19 cellular contexts compared by ENCODE assay signal in genomic region chr22:24685804-24686203, GRCh38.
DNase-seq lines count a peak whose midpoint lies in the region; ATAC-seq, FAIRE-seq and TF ChIP-seq lines count a peak whose summit lies in the region.
"Had no signal": no experiment of that assay in that cellular context is flagged by ENCODE, and none has a peak within 500 bp of the region (broad histone marks: within the 10 kb centered on the region; RNA-seq: fewer than 3 reads in every experiment).

No MANE protein-coding gene starts in this region.

- TF ChIP-seq CTCF in H1 (IDR thresholded peaks at IDR 0.05; ENCODE audit: control extremely low read depth in 1 of 3, insufficient read depth in 1 of 3, low read depth in 1 of 3, low read length in 3 of 3) (no peak), kidney (IDR thresholded peaks at IDR 0.05; ENCODE audit: borderline replicate concordance, extremely low read depth, insufficient read depth) (no peak), stomach (IDR thresholded peaks at IDR 0.05) (no peak)

- no peak overlapping the region for H3K4ac ChIP-seq in H1 (replicated peaks; ENCODE audit: insufficient read length, low read depth, low read length)

- no peak overlapping the region for H2AK5ac ChIP-seq in H1 (ENCODE audit: low read depth, low read length)

- no peak overlapping the region for H3K18ac ChIP-seq in H1 (ENCODE audit: extremely low read depth, low read length)

- peak overlapping the region; percentile 67; the same call in 1 of the 2 replicates for H2AFZ ChIP-seq in H1 (ENCODE audit: low read length)

- peak in 1 of 2 experiments; percentile 69 for DNase-seq in H1 (ENCODE audit: low read depth in 1 of 2, low spot score in 2 of 2)
- peak; percentile 80 for DNase-seq in kidney
- DNase-seq in stomach = no peak
- DNase-seq in stimulated activated CD8-positive, alpha-beta memory T cell treated with anti-CD3 and anti-CD28 coated beads, Interleukin-4, amount 100 ng/mL, for 48 hours = no peak
- no peak for DNase-seq in LoVo (ENCODE audit: low spot score)
- DNase-seq in activated naive CD4-positive, alpha-beta T cell (lab: John Stamatoyannopoulos, UW) = no peak
- DNase-seq: activated CD4-positive, alpha-beta memory T cell treated with anti-CD3 and anti-CD28 coated beads for 36 hours; mucosa of descending colon; NCI-H187 treated with DMSO at 0.1 percent for 48 hours; NCI-H774; SHP77; stimulated activated CD4-positive, alpha-beta T cell treated with anti-CD3 and anti-CD28 coated beads, Interleukin-4, amount 100 ng/mL, for 4 hours; stimulated activated naive B cell treated with anti-CD40 and anti-IgM and Interleukin-4, amounts not matched to agents 10 μg/mL and 1 μg/mL and 100 μg/mL, for 72 hours had no signal

- peak overlapping the region; percentile 27 for H4K91ac ChIP-seq in H1 (replicated peaks; ENCODE audit: insufficient read length, low read length)

- H3K14ac ChIP-seq in H1 (ENCODE audit: insufficient read length) = no peak overlapping the region

- peak overlapping the region; percentile 19 to 42; a peak in 2 of 4 replicates for H3K4me2 ChIP-seq in H1 (ENCODE audit: insufficient read depth in 1 of 2, low read depth in 2 of 2, low read length in 2 of 2)
- H3K4me2 ChIP-seq: BLaER1 treated with 17β-estradiol and CSF1 and Interleukin-3, amounts not matched to agents 10 nM and 100 nM had no signal

- peak overlapping the region; percentile 80; the same call in 1 of the 2 replicates for H4K8ac ChIP-seq in H1 (ENCODE audit: extremely low read depth, insufficient read depth, low read length)

- TF ChIP-seq EP300 in H1 (IDR thresholded peaks at IDR 0.05; ENCODE audit: borderline replicate concordance in 1 of 2, low read depth in 2 of 2, low read length in 2 of 2) = no peak
- no peak for TF ChIP-seq EP300 in stomach (IDR thresholded peaks at IDR 0.05)

- H3K4me1 ChIP-seq in HUES6 (ENCODE audit: control insufficient read depth, insufficient read depth, low read length) (peaks cover 37% of the 10 kb centered on the region), H1 (replicated peaks in 1 of 4; ENCODE audit: control insufficient read depth in 3 of 4, insufficient read depth in 4 of 4, low read length in 3 of 4) (peaks cover 0 to 27% (median 19%) of the 10 kb centered on the region in 4 experiments; a peak in 5 of 7 replicates), kidney (ENCODE audit: control insufficient read depth in 1 of 2, insufficient read depth in 1 of 2, low read depth in 1 of 2, low read length in 2 of 2) (no peaks in the 10 kb centered on the region), stomach (peaks cover 0 to 9% (median 5%) of the 10 kb centered on the region in 4 donors)

- H2BK5ac ChIP-seq in H1 (ENCODE audit: low read depth, low read length) = no peak overlapping the region

- H3K23ac ChIP-seq in H1 (ENCODE audit: insufficient read length) = no peak overlapping the region

- H4K20me1 ChIP-seq in H1 (replicated peaks in 1 of 2; ENCODE audit: control insufficient read depth in 1 of 2, insufficient read depth in 2 of 2, low read length in 2 of 2) = no peaks in the 10 kb centered on the region
- H4K20me1 ChIP-seq: BLaER1 treated with 17β-estradiol and CSF1 and Interleukin-3, amounts not matched to agents 10 nM and 100 nM had no signal

- H3K27me3 ChIP-seq in HUES6 (ENCODE audit: control insufficient read depth, insufficient read depth, low read length) (no peaks in the 10 kb centered on the region), H1 (replicated peaks in 1 of 4; ENCODE audit: control insufficient read depth in 3 of 4, extremely low read depth in 1 of 4, insufficient read depth in 3 of 4, low read length in 3 of 4) (no peaks in the 10 kb centered on the region), stomach (peaks cover 0 to 39% (median 6%) of the 10 kb centered on the region in 3 donors)
- H3K27me3 ChIP-seq: BLaER1 treated with 17β-estradiol and CSF1 and Interleukin-3, amounts not matched to agents 10 nM and 100 nM had no signal

- no peaks in the 10 kb centered on the region for H3K23me2 ChIP-seq in H1 (ENCODE audit: low read depth, low read length)

- CTCF ChIA-PET in H1 (lab: Charles Lee; ENCODE audit: partially characterized antibody) = no interaction called here

- TF ChIP-seq RAD21 in H1 (IDR thresholded peaks at IDR 0.05 in 1 of 2, conservative IDR thresholded peaks at IDR 0.05 in 1 of 2; ENCODE audit: low read depth in 2 of 2, low read length in 2 of 2) = no peak

- H3K27ac ChIP-seq in HUES6 (ENCODE audit: low read depth, low read length) (0 out of 2 replicates have a peak overlapping the region, but pooled peaks have one; percentile 8), H1 (ENCODE audit: low read depth, low read length) (no peak overlapping the region), kidney (ENCODE audit: low read depth in 2 of 2, low read length in 2 of 2) (no peak overlapping the region), stomach (peak overlapping the region in 1 of 5 donors; percentile 36)
- H3K27ac ChIP-seq: BLaER1 treated with 17β-estradiol and CSF1 and Interleukin-3, amounts not matched to agents 10 nM and 100 nM had no signal

- intact Hi-C loops in kidney (cut with DNase I) = no loop called here
- intact Hi-C loops in stomach (cut with DNase I; ENCODE audit: low total_unique reads) = no loop called here

- H4K5ac ChIP-seq in H1 (ENCODE audit: insufficient read length, low read depth, low read length) = no peak overlapping the region

- TF ChIP-seq POLR2A in H1 (IDR thresholded peaks at IDR 0.05; ENCODE audit: control extremely low read depth in 1 of 2, low read depth in 2 of 2, low read length in 2 of 2) (no peak), stomach (IDR thresholded peaks at IDR 0.05) (no peak)

- H3K4me3 ChIP-seq in HUES6 (ENCODE audit: low read depth, low read length) (no peak overlapping the region), H1 (ENCODE audit: extremely low read depth in 1 of 4, insufficient read depth in 2 of 4, low read depth in 3 of 4, low read length in 4 of 4) (no peak overlapping the region), kidney (ENCODE audit: low read length in 2 of 2) (peak overlapping the region in 1 of 2 donors; percentile 45), stomach (peak overlapping the region; percentile 20 to 26 (median 22))
- H3K4me3 ChIP-seq: BLaER1 treated with 17β-estradiol and CSF1 and Interleukin-3, amounts not matched to agents 10 nM and 100 nM; mucosa of descending colon had no signal

- POLR2A ChIA-PET in H1 (lab: Charles Lee; ENCODE audit: partially characterized antibody) = interaction anchor here (1.3 to 1.4 kb wide), 2 partner anchors 10 to 18 kb away, joined by 3 to 6 read pairs; no protein-coding TSS in a partner anchor

- H3K36me3 ChIP-seq in HUES6 (ENCODE audit: control insufficient read depth, insufficient read depth, low read length) (no peaks in the 10 kb centered on the region), H1 (ENCODE audit: control insufficient read depth in 2 of 4, insufficient read depth in 4 of 4, low read length in 3 of 4) (no peaks in the 10 kb centered on the region), kidney (ENCODE audit: control insufficient read depth in 1 of 2, insufficient read depth in 2 of 2, low read length in 2 of 2) (no peaks in the 10 kb centered on the region), stomach (no peaks in the 10 kb centered on the region)
- H3K36me3 ChIP-seq: BLaER1 treated with 17β-estradiol and CSF1 and Interleukin-3, amounts not matched to agents 10 nM and 100 nM had no signal

- no peak overlapping the region for H2BK15ac ChIP-seq in H1 (ENCODE audit: low read length)

- H3K9me3 ChIP-seq in HUES6 (ENCODE audit: control insufficient read depth, insufficient read depth, low read depth, low read length) = no peaks in the 10 kb centered on the region
- H3K9me3 ChIP-seq in H1 (ENCODE audit: insufficient read depth in 2 of 2, low read depth in 1 of 2, low read length in 1 of 2) = no peaks in the 10 kb centered on the region
- H3K9me3 ChIP-seq in kidney (ENCODE audit: control insufficient read depth in 1 of 2, low read length in 2 of 2) = no peaks in the 10 kb centered on the region
- no peaks in the 10 kb centered on the region for H3K9me3 ChIP-seq in stomach
- H3K9me3 ChIP-seq: mucosa of descending colon had no signal

- no peak for ATAC-seq in HG03469 (IDR thresholded peaks at IDR 0.05; ENCODE audit: unreplicated experiment)
- ATAC-seq: activated T-helper 17 cell treated with anti-CD3 and anti-CD28 coated beads, Interleukin-2, amount 50 U/mL, for 72 hours; mucosa of descending colon; stimulated activated naive B cell treated with anti-CD40 and anti-IgM and Interleukin-4, amounts not matched to agents 10 μg/mL and 1 μg/mL and 100 μg/mL, for 72 hours had no signal

- H2BK12ac ChIP-seq in H1 (ENCODE audit: low read depth, low read length) = no peak overlapping the region

- no peak overlapping the region for H3K56ac ChIP-seq in H1 (replicated peaks; ENCODE audit: insufficient read length, low read depth, low read length)

- 17% methylated on average over 35 of the region's 35 CpGs; no CpG with 5 or more reads in 1 of the 2 experiments for WGBS in H1 (ENCODE audit: extremely low coverage in 1 of 2, insufficient coverage in 1 of 2, insufficient read length in 1 of 2, insufficient replicate concordance in 2 of 2, low coverage in 1 of 2, low lambda C conversion rate in 2 of 2, missing lambda C conversion rate in 1 of 2), 2 experiments
- 8 to 24% (median 14%) methylated on average over 32 to 35 of the region's 35 CpGs for WGBS in stomach, 5 donors

- no peak for FAIRE-seq in H1 (lab: Jason Lieb, UNC)
- FAIRE-seq in kidney (lab: Jason Lieb, UNC) = no peak
- FAIRE-seq: bronchial epithelial cell, GM12892 had no signal

- no peak overlapping the region for H2BK120ac ChIP-seq in H1 (replicated peaks; ENCODE audit: low read depth, low read length)

- no peak overlapping the region for H3K9ac ChIP-seq in HUES6 (ENCODE audit: low read length)
- H3K9ac ChIP-seq in H1 (replicated peaks in 1 of 4; ENCODE audit: extremely low read depth in 1 of 4, low read depth in 3 of 4, low read length in 3 of 4) = no peak overlapping the region
- no peak overlapping the region for H3K9ac ChIP-seq in kidney (ENCODE audit: low read length in 2 of 2)
- H3K9ac ChIP-seq: BLaER1 treated with 17β-estradiol and CSF1 and Interleukin-3, amounts not matched to agents 10 nM and 100 nM had no signal

- no peaks in the 10 kb centered on the region for H3K79me1 ChIP-seq in H1 (ENCODE audit: low read depth, low read length)

- no peaks in the 10 kb centered on the region for H3K79me2 ChIP-seq in H1 (ENCODE audit: control insufficient read depth in 1 of 2, insufficient read depth in 2 of 2, low read length in 2 of 2)

- H2BK20ac ChIP-seq in H1 (ENCODE audit: low read length) = no peak overlapping the region

TF ChIP-seq in H1, 55 proteins besides CTCF, POLR2A, EP300 and RAD21 (continues in another document):
- no peak for TF ChIP-seq CTBP2 (IDR thresholded peaks at IDR 0.05; ENCODE audit: borderline replicate concordance, insufficient read depth, insufficient read length, low read length)
- no peak for TF ChIP-seq SRF (IDR thresholded peaks at IDR 0.05; ENCODE audit: low read depth, low read length)
- no peak for TF ChIP-seq SIX5 (IDR thresholded peaks at IDR 0.05; ENCODE audit: low read depth, low read length)
- peak; percentile 80; the same call in 1 of the 2 replicates for TF ChIP-seq GABPA (IDR thresholded peaks at IDR 0.05; ENCODE audit: borderline replicate concordance, insufficient read depth, low read length)
- peak; percentile 98 for TF ChIP-seq TBP (IDR thresholded peaks at IDR 0.05; ENCODE audit: low read depth, low read length)
- TF ChIP-seq ASH2L (IDR thresholded peaks at IDR 0.05; ENCODE audit: low read length) = peak; percentile 56

Comparison
In these comparisons a context has a peak if more than half of its experiments do, and no peak if none do; other contexts are left out.
1. H3K4me3 ChIP-seq: peak in stomach (4 of 4); none in HUES6 (single experiment) and H1 (0 of 4).